8 cellular contexts compared by ENCODE assay signal in the genomic region with DNA sequence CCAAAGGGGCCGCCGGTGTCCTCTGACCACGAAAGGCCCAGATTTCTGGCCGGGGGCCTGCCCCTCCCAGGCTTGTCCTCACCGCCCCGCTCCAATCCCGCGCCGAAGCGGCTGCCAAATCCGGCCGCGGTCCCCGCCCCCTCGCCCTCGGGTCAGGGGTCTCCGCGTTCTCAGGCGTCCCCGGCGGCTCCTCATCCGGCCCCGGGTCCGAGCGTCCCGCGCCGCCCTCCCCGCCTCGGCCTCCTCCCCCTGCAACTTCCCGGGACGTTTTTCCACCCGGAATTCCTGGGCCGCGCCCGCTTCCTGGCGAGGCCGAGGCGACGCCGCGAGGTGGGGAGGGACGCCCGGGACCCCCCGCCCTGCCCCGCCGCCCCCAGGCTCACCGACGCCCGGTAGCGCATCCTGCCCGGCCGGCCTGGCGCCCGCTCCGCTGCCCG. TPM values are rescaled to one million over a fixed set of nuclear protein-coding genes. Genes with fewer than 3 reads are reported as not detected.
DNase-seq lines count a peak whose midpoint lies in the region; ATAC-seq and TF ChIP-seq lines count a peak whose summit lies in the region.

No MANE protein-coding gene starts in this region.

- H3K9ac ChIP-seq in ES-I3 (ENCODE audit: low read depth, low read length): peak overlapping the region; percentile 62

- peak; percentile 1; the same call in 2 of the 3 replicates for ATAC-seq in SK-N-SH treated with all-trans-retinoic acid at 6 μM for 48 hours

- TF ChIP-seq CTCF in HFF-Myc (IDR thresholded peaks at IDR 0.05; ENCODE audit: low read depth, low read length, missing control alignments): no peak

- no peak for DNase-seq in HFF-Myc (ENCODE audit: extremely low read depth, low read depth)
- peak; percentile 34 for DNase-seq in effector CD4-positive, alpha-beta T cell
- no peak for DNase-seq in iPS-NIHi7 (ENCODE audit: extremely low spot score)
- DNase-seq in SK-N-DZ (ENCODE audit: low spot score): no peak
- no peak for DNase-seq in NAMALWA (ENCODE audit: low spot score)

- peaks cover 16% of the 10 kb centered on the region; the same call in 1 of the 2 replicates for H3K4me1 ChIP-seq in ES-I3 (ENCODE audit: insufficient read depth, low read length)
- peaks cover 4 to 54% of the 10 kb centered on the region in 2 donors for H3K4me1 ChIP-seq in muscle layer of duodenum (ENCODE audit: control insufficient read depth in 1 of 2, insufficient read depth in 2 of 2, low read length in 2 of 2)

- H3K9me3 ChIP-seq in ES-I3 (ENCODE audit: control insufficient read depth, insufficient read depth, low read length) (no peaks in the 10 kb centered on the region), muscle layer of duodenum (ENCODE audit: control insufficient read depth in 1 of 2, low read length in 2 of 2) (no peaks in the 10 kb centered on the region)

- H3K4me3 ChIP-seq in HFF-Myc (replicated peaks; ENCODE audit: low read depth, low read length) (peak overlapping the region; percentile 52), muscle layer of duodenum (ENCODE audit: low read depth in 1 of 2, low read length in 2 of 2) (peak overlapping the region; percentile 66 to 73)

- no peaks in the 10 kb centered on the region for H3K27me3 ChIP-seq in muscle layer of duodenum (ENCODE audit: low read depth, low read length)

- peaks cover 7% of the 10 kb centered on the region for H3K36me3 ChIP-seq in ES-I3 (ENCODE audit: insufficient read depth, low read length)
- peaks cover 8 to 21% of the 10 kb centered on the region in 2 donors for H3K36me3 ChIP-seq in muscle layer of duodenum (ENCODE audit: control insufficient read depth in 1 of 2, insufficient read depth in 2 of 2, low read length in 2 of 2)

- H3K27ac ChIP-seq in muscle layer of duodenum (ENCODE audit: low read length): peak overlapping the region; percentile 80

TF ChIP-seq in SK-N-SH treated with all-trans-retinoic acid at 6 μM for 48 hours, 23 proteins besides CTCF, POLR2A, EP300 and RAD21:
- TF ChIP-seq, protein P1, sequence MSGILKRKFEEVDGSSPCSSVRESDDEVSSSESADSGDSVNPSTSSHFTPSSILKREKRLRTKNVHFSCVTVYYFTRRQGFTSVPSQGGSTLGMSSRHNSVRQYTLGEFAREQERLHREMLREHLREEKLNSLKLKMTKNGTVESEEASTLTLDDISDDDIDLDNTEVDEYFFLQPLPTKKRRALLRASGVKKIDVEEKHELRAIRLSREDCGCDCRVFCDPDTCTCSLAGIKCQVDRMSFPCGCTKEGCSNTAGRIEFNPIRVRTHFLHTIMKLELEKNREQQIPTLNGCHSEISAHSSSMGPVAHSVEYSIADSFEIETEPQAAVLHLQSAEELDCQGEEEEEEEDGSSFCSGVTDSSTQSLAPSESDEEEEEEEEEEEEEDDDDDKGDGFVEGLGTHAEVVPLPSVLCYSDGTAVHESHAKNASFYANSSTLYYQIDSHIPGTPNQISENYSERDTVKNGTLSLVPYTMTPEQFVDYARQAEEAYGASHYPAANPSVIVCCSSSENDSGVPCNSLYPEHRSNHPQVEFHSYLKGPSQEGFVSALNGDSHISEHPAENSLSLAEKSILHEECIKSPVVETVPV (CRISPR knock-in tag; IDR thresholded peaks at IDR 0.05): no peak
- TF ChIP-seq, protein P2, sequence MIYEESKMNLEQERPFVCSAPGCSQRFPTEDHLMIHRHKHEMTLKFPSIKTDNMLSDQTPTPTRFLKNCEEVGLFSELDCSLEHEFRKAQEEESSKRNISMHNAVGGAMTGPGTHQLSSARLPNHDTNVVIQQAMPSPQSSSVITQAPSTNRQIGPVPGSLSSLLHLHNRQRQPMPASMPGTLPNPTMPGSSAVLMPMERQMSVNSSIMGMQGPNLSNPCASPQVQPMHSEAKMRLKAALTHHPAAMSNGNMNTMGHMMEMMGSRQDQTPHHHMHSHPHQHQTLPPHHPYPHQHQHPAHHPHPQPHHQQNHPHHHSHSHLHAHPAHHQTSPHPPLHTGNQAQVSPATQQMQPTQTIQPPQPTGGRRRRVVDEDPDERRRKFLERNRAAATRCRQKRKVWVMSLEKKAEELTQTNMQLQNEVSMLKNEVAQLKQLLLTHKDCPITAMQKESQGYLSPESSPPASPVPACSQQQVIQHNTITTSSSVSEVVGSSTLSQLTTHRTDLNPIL (CRISPR knock-in tag; IDR thresholded peaks at IDR 0.05; ENCODE audit: low read depth): no peak
- TF ChIP-seq GLIS3 (CRISPR knock-in tag; IDR thresholded peaks at IDR 0.05) (no peak), ZNF8 (CRISPR knock-in tag; IDR thresholded peaks at IDR 0.05) (no peak), SNAI2 (CRISPR knock-in tag; IDR thresholded peaks at IDR 0.05) (no peak)

RNA-seq across cellular contexts. Expression of a gene that starts 7.2 kb away (rescaled TPM):
- 12.5 and 14.0 TPM in 2 replicates for polyA plus RNA-seq in SK-N-DZ (2014; cell fraction: cytosol; rRNA removed)
- polyA plus RNA-seq in SK-N-DZ (2014; cell fraction: nucleus; rRNA removed): 17.3 and 17.7 TPM in 2 replicates

RNA-seq across cellular contexts. Expression of a gene that starts 29.3 kb away (rescaled TPM):
- polyA plus RNA-seq in SK-N-DZ (2014; cell fraction: cytosol; rRNA removed): 63.1 and 68.9 TPM in 2 replicates
- 13.0 and 14.7 TPM in 2 replicates for polyA plus RNA-seq in SK-N-DZ (2014; cell fraction: nucleus; rRNA removed)

RNA-seq across cellular contexts. Expression of a gene that starts 31.1 kb away (rescaled TPM):
- polyA plus RNA-seq in SK-N-DZ (2014; cell fraction: cytosol; rRNA removed): 37.8 and 68.7 TPM in 2 replicates
- polyA plus RNA-seq in SK-N-DZ (2014; cell fraction: nucleus; rRNA removed): 36.9 and 41.0 TPM in 2 replicates
